In the genomic region with DNA sequence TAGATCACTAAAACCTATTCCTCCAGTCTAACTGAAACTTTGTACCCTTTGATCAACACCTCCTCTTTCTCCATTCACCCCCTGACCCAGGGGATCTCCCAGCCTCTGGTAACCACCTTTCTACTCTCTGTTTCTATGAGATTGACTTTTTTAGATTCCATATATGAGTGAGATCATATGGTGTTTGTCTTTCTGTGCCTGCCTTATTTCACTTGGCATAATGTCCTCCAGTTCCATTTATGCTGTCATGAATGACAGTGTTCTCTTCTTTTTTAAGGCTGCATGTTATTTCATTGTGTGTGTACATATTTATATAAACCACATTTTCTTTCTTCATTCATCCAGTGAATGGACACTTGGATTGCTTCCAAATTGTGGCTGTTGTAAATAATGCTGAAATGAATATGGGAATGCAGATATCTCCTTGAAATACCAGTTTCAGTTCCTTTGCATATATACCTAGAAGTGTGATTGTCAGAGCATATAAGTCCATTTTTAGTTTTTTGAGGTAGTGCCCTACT, we compare ENCODE assay signal across 14 cellular contexts. TPM values are rescaled to one million over a fixed set of nuclear protein-coding genes. Genes with fewer than 3 reads are reported as not detected.
A peak's percentile ranks its signal among the peaks of the same experiment; 100 is the strongest.
DNase-seq lines count a peak whose midpoint lies in the region; ATAC-seq, FAIRE-seq and TF ChIP-seq lines count a peak whose summit lies in the region.
"Had no signal": no experiment of that assay in that cellular context is flagged by ENCODE, and none has a peak within 500 bp of the region (broad histone marks: within the 10 kb centered on the region; RNA-seq: fewer than 3 reads in every experiment).

No MANE protein-coding gene starts in this region.

- peaks cover 0 to 1% of the 10 kb centered on the region in 2 experiments for H3K4me1 ChIP-seq in trophoblast cell (ENCODE audit: control insufficient read depth in 1 of 2, insufficient read depth in 2 of 2, low read length in 2 of 2)
- H3K4me1 ChIP-seq: pancreas, testis had no signal

- POLR2A ChIA-PET in WTC11 (lab: Charles Lee): no interaction called here

- H3K27ac ChIP-seq in trophoblast cell (ENCODE audit: low read depth, low read length): no peak overlapping the region
- H3K27ac ChIP-seq: pancreas, testis had no signal

- H3K27ac Mint-ChIP-seq in WTC11: no peak overlapping the region

- no peak overlapping the region for H2BK5ac ChIP-seq in trophoblast cell (ENCODE audit: low read depth, low read length, poor library complexity)

- H3K79me1 ChIP-seq in trophoblast cell (ENCODE audit: low read length): no peaks in the 10 kb centered on the region

- no peak overlapping the region for H3K14ac ChIP-seq in trophoblast cell (ENCODE audit: low read length)

- no peak for TF ChIP-seq CTCF in WTC11 (IDR thresholded peaks at IDR 0.05)

- H3K4me2 ChIP-seq in trophoblast cell (ENCODE audit: low read length): no peak overlapping the region

- no peak overlapping the region for H3K9ac ChIP-seq in trophoblast cell (ENCODE audit: low read length)

- peaks cover 72% of the 10 kb centered on the region for H3K36me3 Mint-ChIP-seq in WTC11

- peaks cover 9% of the 10 kb centered on the region; the same call in 1 of the 2 replicates for H3K9me3 Mint-ChIP-seq in WTC11
- H3K9me3 Mint-ChIP-seq: IgD-negative memory B cell had no signal

- no peak for DNase-seq in GM12891 (ENCODE audit: insufficient read length, low spot score)
- DNase-seq in activated T-helper 9 cell treated with anti-CD3 and anti-CD28 coated beads, Interleukin-2, amount 50 U/mL, for 16 hours (ENCODE audit: low read depth): peak; percentile 5
- no peak for DNase-seq in trophoblast cell
- DNase-seq in HT-29 (ENCODE audit: low spot score): no peak
- no peak for DNase-seq in WTC11 (ENCODE audit: low spot score)
- no peak for DNase-seq in NCI-H2081 treated with DMSO at 0.1 percent for 48 hours (lab: John Stamatoyannopoulos, UW)
- DNase-seq: DND-41, hippocampal formation, pancreas, Right ventricle myocardium superior, testis had no signal

- peaks cover 2% of the 10 kb centered on the region for H3K9me3 ChIP-seq in trophoblast cell (ENCODE audit: insufficient read depth, low read depth, low read length)
- H3K9me3 ChIP-seq: pancreas, testis had no signal

- H2BK12ac ChIP-seq in trophoblast cell (ENCODE audit: low read length): no peak overlapping the region

- ATAC-seq in GM19324 (IDR thresholded peaks at IDR 0.05; ENCODE audit: low FRiP score, unreplicated experiment) (peak; percentile 62), HG03025 (IDR thresholded peaks at IDR 0.05; ENCODE audit: low FRiP score, unreplicated experiment) (peak; percentile 55), WTC11 (no peak)
- ATAC-seq: pancreas had no signal

- H3K23ac ChIP-seq in trophoblast cell (ENCODE audit: low read length): no peak overlapping the region

- peak; percentile 81 for FAIRE-seq in GM12891 (lab: Jason Lieb, UNC)
- FAIRE-seq: pancreas had no signal

- no peak overlapping the region for H2BK120ac ChIP-seq in trophoblast cell (ENCODE audit: insufficient read depth, low read length, poor library complexity)

- H3K18ac ChIP-seq in trophoblast cell (ENCODE audit: low read length): no peak overlapping the region

- H3K4me1 Mint-ChIP-seq in WTC11: peaks cover 7% of the 10 kb centered on the region

- no peak overlapping the region for H4K12ac ChIP-seq in trophoblast cell (ENCODE audit: low read depth, low read length)

- H3K36me3 ChIP-seq in trophoblast cell (ENCODE audit: control insufficient read depth in 1 of 2, insufficient read depth in 2 of 2, low read length in 2 of 2): peaks cover 11 to 28% of the 10 kb centered on the region in 2 experiments

- no peak overlapping the region for H3K4me3 ChIP-seq in trophoblast cell (ENCODE audit: low read depth, low read length)
- H3K4me3 ChIP-seq: pancreas, testis had no signal

- H3K27me3 ChIP-seq in trophoblast cell (ENCODE audit: insufficient read depth, low read length): no peaks in the 10 kb centered on the region
- H3K27me3 ChIP-seq: pancreas, testis had no signal

- H3K27me3 Mint-ChIP-seq in WTC11 (ENCODE audit: low read depth): no peaks in the 10 kb centered on the region
- H3K27me3 Mint-ChIP-seq: IgD-negative memory B cell had no signal

- H4K91ac ChIP-seq in trophoblast cell (ENCODE audit: low read depth, low read length): no peak overlapping the region

- no peak overlapping the region for H3K4ac ChIP-seq in trophoblast cell (ENCODE audit: low read depth, low read length)

- no peak overlapping the region for H2AK5ac ChIP-seq in trophoblast cell (ENCODE audit: low read length)

- TF ChIP-seq POLR2A in GM12891 (IDR thresholded peaks at IDR 0.05; ENCODE audit: low read depth, low read length): no peak

- no peak overlapping the region for H2AFZ ChIP-seq in trophoblast cell (ENCODE audit: insufficient read depth, low read length, poor library complexity)

- H3K79me2 ChIP-seq in trophoblast cell (ENCODE audit: control insufficient read depth, insufficient read depth, low read length, poor library complexity): no peaks in the 10 kb centered on the region

- no peak overlapping the region for H4K8ac ChIP-seq in trophoblast cell (ENCODE audit: low read depth, low read length)

- H3K4me3 Mint-ChIP-seq in WTC11: no peak overlapping the region
- H3K4me3 Mint-ChIP-seq: IgD-negative memory B cell had no signal

- CTCF ChIA-PET in WTC11 (lab: Charles Lee): no interaction called here

TF ChIP-seq in GM12891, 5 proteins besides CTCF, POLR2A, EP300 and RAD21:
- TF ChIP-seq POU2F2 (IDR thresholded peaks at IDR 0.05; ENCODE audit: low read depth, low read length) (0 out of 2 replicates have a peak, but pooled peaks have one; percentile 51), POLR2AphosphoS5 (IDR thresholded peaks at IDR 0.05; ENCODE audit: low read depth, low read length) (no peak), SPI1 (IDR thresholded peaks at IDR 0.05; ENCODE audit: low read depth, low read length) (peak; percentile 62; the same call in 1 of the 2 replicates)

TF ChIP-seq in WTC11, 78 proteins besides CTCF, POLR2A, EP300 and RAD21:
- TF ChIP-seq HMGA2 (CRISPR knock-in tag; IDR thresholded peaks at IDR 0.05): no peak

RNA-seq across cellular contexts. Expression of a gene that starts 57.7 kb away (rescaled TPM):
- 9.4 TPM for polyA plus RNA-seq in GM12891 (2012; ENCODE audit: low read depth, missing spikeins)
- polyA plus RNA-seq in trophoblast cell (2013): 4.1 and 5.0 TPM in 2 replicates
- 14.7 and 14.9 TPM in 2 replicates for total RNA-seq in HT-29 (2014; rRNA removed; shearing (Covaris generic))
- total RNA-seq in WTC11 (2021): 17.8 to 20.4 TPM (median 18.7 TPM) in 3 replicates
